8 cellular contexts compared by ENCODE assay signal in genomic region chr17:36149296-36149820, GRCh38. TPM values are rescaled to one million over a fixed set of nuclear protein-coding genes. Genes with fewer than 3 reads are reported as not detected.
DNase-seq lines count a peak whose midpoint lies in the region; ATAC-seq and TF ChIP-seq lines count a peak whose summit lies in the region.

No MANE protein-coding gene starts in this region.

- no peaks in the 10 kb centered on the region for H3K9me3 ChIP-seq in HEK293 (ENCODE audit: control insufficient read depth, insufficient read depth, low read depth, low read length)

- H3K4me3 Mint-ChIP-seq in activated B cell treated with CpG ODN at 0.5 μM for 24 hours (no peak overlapping the region), immature natural killer cell (peak overlapping the region in 3 of 5 donors; percentile 88 to 96 (median 94))

- TF ChIP-seq CTCF in HEK293 (tag by site-specific recombination; IDR thresholded peaks at IDR 0.05) = no peak
- TF ChIP-seq CTCF in activated B cell treated with CpG ODN at 0.5 μM for 24 hours (IDR thresholded peaks at IDR 0.05) = no peak

- H3K27ac Mint-ChIP-seq in activated B cell treated with CpG ODN at 0.5 μM for 24 hours = peak overlapping the region; percentile 36
- peak overlapping the region in 4 of 6 donors; percentile 9 to 93 (median 92) for H3K27ac Mint-ChIP-seq in immature natural killer cell

- POLR2A ChIA-PET in HEK293 (lab: Yijun Ruan, JAX) (interaction anchor here (1.8 kb wide), 1 partner anchor 180 kb away, joined by 5 read pairs; no protein-coding TSS in a partner anchor), activated B cell treated with CpG ODN at 0.5 μM for 24 hours (lab: Charles Lee) (interaction anchor here (1.0 to 1.8 kb wide), 4 partner anchors 26 to 174 kb away, joined by 3 to 10 read pairs (median 6); partner anchors contain the start of gene CCL3)

- DNase-seq in AG08395 (ENCODE audit: low spot score) = peak; percentile 77
- no peak for DNase-seq in activated B cell treated with CpG ODN at 0.5 μM for 24 hours
- DNase-seq in immature natural killer cell = no peak
- no peak for DNase-seq in stimulated activated CD4-positive, alpha-beta T cell treated with anti-CD3 and anti-CD28 coated beads, Interleukin-1b, Interleukin-23, amount 100 ng/mL, for 48 hours

- H3K4me1 ChIP-seq in HEK293 (ENCODE audit: control insufficient read depth, insufficient read depth, low read length) = no peaks in the 10 kb centered on the region

- ATAC-seq in activated B cell treated with CpG ODN at 0.5 μM for 24 hours (ENCODE audit: low read depth) (no peak), GM21423 (IDR thresholded peaks at IDR 0.05; ENCODE audit: unreplicated experiment) (no peak), HG02763 (IDR thresholded peaks at IDR 0.05; ENCODE audit: unreplicated experiment) (no peak), GM21529 (IDR thresholded peaks at IDR 0.05; ENCODE audit: unreplicated experiment) (no peak)

- intact Hi-C loops in activated B cell treated with CpG ODN at 0.5 μM for 24 hours (cut with micrococcal nuclease) = loop anchor here (1.0 to 5.0 kb wide), 7 partner anchors 59 to 333 kb away; partner anchors contain the start of gene CCL3

- peaks cover 5% of the 10 kb centered on the region for H3K27me3 Mint-ChIP-seq in activated B cell treated with CpG ODN at 0.5 μM for 24 hours
- H3K27me3 Mint-ChIP-seq in immature natural killer cell (ENCODE audit: low read depth in 3 of 3) = peaks cover 0 to 6% (median 0%) of the 10 kb centered on the region in 3 donors

- H3K4me1 Mint-ChIP-seq in activated B cell treated with CpG ODN at 0.5 μM for 24 hours (peaks cover 51% of the 10 kb centered on the region), immature natural killer cell (peaks cover 63% of the 10 kb centered on the region in 2 donors)

- H3K36me3 ChIP-seq in HEK293 (ENCODE audit: control insufficient read depth in 2 of 2, insufficient read depth in 1 of 2, low read length in 2 of 2) = no peaks in the 10 kb centered on the region

- CTCF ChIA-PET in HEK293 (lab: Yijun Ruan, JAX) (interaction anchor here (0.6 to 10.6 kb wide), 70 partner anchors 7 to 1760 kb away, joined by 3 to 330 read pairs (median 6); partner anchors contain the start of genes CCL14, CCL16, CCL18 and CCL23), activated B cell treated with CpG ODN at 0.5 μM for 24 hours (lab: Charles Lee) (interaction anchor here (0.6 to 11.8 kb wide), 28 partner anchors 11 to 1035 kb away, joined by 3 to 481 read pairs (median 5); partner anchors contain the start of genes CCL15, CCL16, CCL3 and CCL4)

- no peak overlapping the region for H3K27ac ChIP-seq in HEK293 (ENCODE audit: extremely low read depth, low read depth, low read length)

- H3K36me3 Mint-ChIP-seq in activated B cell treated with CpG ODN at 0.5 μM for 24 hours (ENCODE audit: low read depth) (no peaks in the 10 kb centered on the region), immature natural killer cell (peaks cover 4 to 16% (median 7%) of the 10 kb centered on the region in 3 donors)

- H3K9me3 Mint-ChIP-seq in activated B cell treated with CpG ODN at 0.5 μM for 24 hours (no peaks in the 10 kb centered on the region), immature natural killer cell (peaks cover 0 to 3% (median 0%) of the 10 kb centered on the region in 6 donors)

- no peak overlapping the region for H3K4me3 ChIP-seq in HEK293 (ENCODE audit: low read depth, low read length)

TF ChIP-seq in HEK293, 187 proteins besides CTCF, POLR2A, EP300 and RAD21:
- TF ChIP-seq ZNF600 (tag by site-specific recombination; IDR thresholded peaks at IDR 0.05) (peak; percentile 93), ZNF768 (tag by site-specific recombination; IDR thresholded peaks at IDR 0.05) (no peak), TRIM28 (IDR thresholded peaks at IDR 0.05; ENCODE audit: borderline replicate concordance, low read length) (0 out of 2 replicates have a peak, but pooled peaks have one; percentile 11), ZNF366 (tag by site-specific recombination; conservative IDR thresholded peaks at IDR 0.05) (no peak), ZBTB17 (tag by site-specific recombination; IDR thresholded peaks at IDR 0.05) (0 out of 2 replicates have a peak, but pooled peaks have one; percentile 17), OSR2 (tag by site-specific recombination; IDR thresholded peaks at IDR 0.05) (no peak), ZBTB21 (tag by site-specific recombination; IDR thresholded peaks at IDR 0.05) (0 out of 2 replicates have a peak, but pooled peaks have one; percentile 7), REST (tag by site-specific recombination; IDR thresholded peaks at IDR 0.05) (peak; percentile 69; the same call in 1 of the 2 replicates)

RNA-seq across cellular contexts. Expression of gene TBC1D3B, which starts 27.1 kb away (rescaled TPM):
- 8.3 and 12.8 TPM in 2 replicates for total RNA-seq in activated B cell treated with CpG ODN at 0.5 μM for 24 hours
- not detected for polyA plus RNA-seq in immature natural killer cell

RNA-seq across cellular contexts. Expression of gene CCL4, which starts 45.7 kb away (rescaled TPM):
- 68.8 and 82.1 TPM in 2 replicates for total RNA-seq in activated B cell treated with CpG ODN at 0.5 μM for 24 hours
- 1,000 to 10,000 TPM in 1 of 3 donors, 100 to 1,000 TPM in 2; 748 to 1,008 (median 970) TPM for polyA plus RNA-seq in immature natural killer cell

RNA-seq across cellular contexts. Expression of gene CCL3L1, which starts 47.2 kb away (rescaled TPM):
- total RNA-seq in activated B cell treated with CpG ODN at 0.5 μM for 24 hours = 7.3 and 9.5 TPM in 2 replicates
- 10 to 100 TPM in 1 of 3 donors, 1 to 10 TPM in 2; 1.0 to 39.5 (median 2.9) TPM for polyA plus RNA-seq in immature natural killer cell

RNA-seq across cellular contexts. Expression of gene CCL3, which starts 59.4 kb away (rescaled TPM):
- total RNA-seq in activated B cell treated with CpG ODN at 0.5 μM for 24 hours = 74.4 and 74.5 TPM in 2 replicates
- polyA plus RNA-seq in immature natural killer cell = 100 to 1,000 TPM; 120 to 149 (median 128) TPM
